ENCODE assay signal across 11 cellular contexts in genomic region chr7:106282374-106282773, GRCh38. TPM values are rescaled to one million over a fixed set of nuclear protein-coding genes. Genes with fewer than 3 reads are reported as not detected.
DNase-seq lines count a peak whose midpoint lies in the region; ATAC-seq, FAIRE-seq and TF ChIP-seq lines count a peak whose summit lies in the region.
"Had no signal": no experiment of that assay in that cellular context is flagged by ENCODE, and none has a peak within 500 bp of the region (broad histone marks: within the 10 kb centered on the region; RNA-seq: fewer than 3 reads in every experiment).

No MANE protein-coding gene starts in this region.

- H3K9me1 ChIP-seq in IMR-90 (ENCODE audit: insufficient read depth, low read length) = peaks cover 3% of the 10 kb centered on the region

- H4K20me1 ChIP-seq in IMR-90 (ENCODE audit: insufficient read depth, low read length) (peaks cover 23% of the 10 kb centered on the region; the same call in 1 of the 2 replicates), astrocyte (ENCODE audit: insufficient read depth, low read length) (peaks cover 46% of the 10 kb centered on the region)

- H3K36me3 ChIP-seq in IMR-90 (ENCODE audit: control insufficient read depth, insufficient read depth, low read length) (peaks cover 2% of the 10 kb centered on the region; the same call in 1 of the 2 replicates), astrocyte (ENCODE audit: insufficient read depth, low read length) (no peaks in the 10 kb centered on the region)

- H2BK5ac ChIP-seq in IMR-90 (ENCODE audit: low read depth, low read length, poor library complexity, severe bottlenecking) = no peak overlapping the region

- in situ Hi-C loops in IMR-90 (cut with MboI; ENCODE audit: low sequenced_read_pairs) = no loop called here

- no peak overlapping the region for H3K27ac Mint-ChIP-seq in CD4-positive, alpha-beta T cell
- H3K27ac Mint-ChIP-seq in astrocyte (ENCODE audit: unreplicated experiment) (no peak overlapping the region), nephron (no peak overlapping the region)

- H3K4me2 ChIP-seq in IMR-90 (ENCODE audit: low read depth, low read length) (no peak overlapping the region; the same call in 1 of the 2 replicates), astrocyte (ENCODE audit: low read length) (peak overlapping the region; percentile 25)

- no peak overlapping the region for H3K23ac ChIP-seq in IMR-90 (ENCODE audit: low read depth, low read length)

- CTCF ChIA-PET in CD4-positive, alpha-beta T cell (lab: Charles Lee) = interaction anchor here (1.5 kb wide), 1 partner anchor 106 kb away, joined by 5 read pairs; no protein-coding TSS in a partner anchor
- CTCF ChIA-PET in IMR-90 (lab: Yijun Ruan, JAX) = interaction anchor here (2.2 kb wide), 1 partner anchor 180 kb away, joined by 9 read pairs; no protein-coding TSS in a partner anchor

- no peak overlapping the region for H4K5ac ChIP-seq in IMR-90 (ENCODE audit: low read depth, low read length)

- ATAC-seq in CD4-positive, alpha-beta T cell (ENCODE audit: poor library complexity) = no peak
- ATAC-seq in IMR-90 (ENCODE audit: low read depth) (no peak), HG03095 (IDR thresholded peaks at IDR 0.05; ENCODE audit: unreplicated experiment) (no peak)

- H2BK120ac ChIP-seq in IMR-90 (ENCODE audit: low read depth, low read length) = no peak overlapping the region

- H3K4me1 Mint-ChIP-seq in CD4-positive, alpha-beta T cell (ENCODE audit: low read depth) = peaks cover 62% of the 10 kb centered on the region
- H3K4me1 Mint-ChIP-seq in astrocyte (ENCODE audit: low read depth, unreplicated experiment) (peaks cover 4% of the 10 kb centered on the region), nephron (peaks cover 8% of the 10 kb centered on the region)

- POLR2A ChIA-PET in CD4-positive, alpha-beta T cell (lab: Charles Lee) = no interaction called here
- POLR2A ChIA-PET in IMR-90 (lab: Charles Lee; ENCODE audit: unreplicated experiment) = no interaction called here

- no TSS peak for BruUV-seq in IMR-90 (replicated peaks; lab: Mats Ljungman, UMichigan)

- H2AFZ ChIP-seq in IMR-90 (replicated peaks; ENCODE audit: low read length, poor library complexity) (no peak overlapping the region), astrocyte (ENCODE audit: low read depth, low read length) (no peak overlapping the region)

- no peaks in the 10 kb centered on the region for H3K9me3 ChIP-seq in CD4-positive, alpha-beta T cell (ENCODE audit: control insufficient read depth, low read length)
- H3K9me3 ChIP-seq in IMR-90 (ENCODE audit: control insufficient read depth, insufficient read depth, low read length) = no peaks in the 10 kb centered on the region
- no peaks in the 10 kb centered on the region for H3K9me3 ChIP-seq in astrocyte (ENCODE audit: insufficient read depth, low read depth, low read length)

- no peak overlapping the region for H3K14ac ChIP-seq in IMR-90 (replicated peaks; ENCODE audit: low read depth, low read length)

- H3K18ac ChIP-seq in IMR-90 (ENCODE audit: low read depth, low read length) = no peak overlapping the region

- no peak overlapping the region for H4K91ac ChIP-seq in IMR-90 (ENCODE audit: insufficient read depth, low read depth, low read length)

- no peak overlapping the region for H3K27ac ChIP-seq in CD4-positive, alpha-beta T cell (ENCODE audit: low read depth, low read length)
- H3K27ac ChIP-seq in IMR-90 (ENCODE audit: insufficient read depth, low read length) = no peak overlapping the region
- H3K27ac ChIP-seq in astrocyte (ENCODE audit: low read depth, low read length) = no peak overlapping the region

- no peak for TF ChIP-seq RAD21 in IMR-90 (IDR thresholded peaks at IDR 0.05; ENCODE audit: low read length)

- H3K9ac ChIP-seq in IMR-90 (ENCODE audit: low read depth, low read length) (no peak overlapping the region), astrocyte (ENCODE audit: low read length) (no peak overlapping the region)

- H3K56ac ChIP-seq in IMR-90 (ENCODE audit: extremely low read depth, insufficient read depth, low read length) = no peak overlapping the region

- H3K79me2 ChIP-seq in astrocyte (ENCODE audit: insufficient read depth, low read length) = peaks cover 62% of the 10 kb centered on the region

- H2BK15ac ChIP-seq in IMR-90 (ENCODE audit: low read depth, low read length) = no peak overlapping the region

- TF ChIP-seq POLR2A in IMR-90 (IDR thresholded peaks at IDR 0.05; ENCODE audit: low read depth, low read length) = 0 out of 2 replicates have a peak, but pooled peaks have one; percentile 11

- intact Hi-C loops in CD4-positive, alpha-beta T cell (cut with DNase I, micrococcal nuclease) = loop anchor here (2.0 to 10.0 kb wide), 10 partner anchors 312 to 1462 kb away; partner anchors contain the start of genes ATXN7L1 (in 1 of the 2), CBLL1 (in 1 of the 2), CCDC71L (in 1 of the 2) and COG5 (in 1 of the 2)
- intact Hi-C loops in IMR-90 (cut with micrococcal nuclease) = no loop called here

- no peak overlapping the region for H2AK9ac ChIP-seq in IMR-90 (replicated peaks; ENCODE audit: low read depth, low read length, poor library complexity)

- FAIRE-seq in astrocyte (lab: Jason Lieb, UNC) = no peak

- peak overlapping the region; percentile 73 for H3K4me3 Mint-ChIP-seq in CD4-positive, alpha-beta T cell
- peak overlapping the region; percentile 35 for H3K4me3 Mint-ChIP-seq in astrocyte (ENCODE audit: unreplicated experiment)
- H3K4me3 Mint-ChIP-seq in nephron = peak overlapping the region in 2 of 3 experiments; percentile 6 to 22

- no peak overlapping the region for H2BK20ac ChIP-seq in IMR-90 (ENCODE audit: low read depth, low read length)

- no peak overlapping the region for H4K8ac ChIP-seq in IMR-90 (ENCODE audit: low read depth in 2 of 2, low read length in 2 of 2)

- H3K4ac ChIP-seq in IMR-90 (ENCODE audit: low read depth, low read length) = no peak overlapping the region

- no CpG with 5 or more reads among the region's 6 CpGs for WGBS in IMR-90 (ENCODE audit: extremely low coverage in 2 of 2, insufficient read length in 1 of 2), 2 experiments

- H2AK5ac ChIP-seq in IMR-90 (ENCODE audit: low read depth, low read length) = no peak overlapping the region

- peaks cover 20 to 41% of the 10 kb centered on the region in 2 experiments for H3K79me1 ChIP-seq in IMR-90 (ENCODE audit: low read depth in 1 of 2, low read length in 2 of 2)

- H3K4me1 ChIP-seq in IMR-90 (ENCODE audit: control insufficient read depth, insufficient read depth, low read length) (no peaks in the 10 kb centered on the region), astrocyte (ENCODE audit: insufficient read depth, low read length) (peaks cover 4% of the 10 kb centered on the region)

- H3K36me3 Mint-ChIP-seq in CD4-positive, alpha-beta T cell (ENCODE audit: low read depth) = peaks cover 12% of the 10 kb centered on the region
- H3K36me3 Mint-ChIP-seq in astrocyte (ENCODE audit: low read depth, unreplicated experiment) (no peaks in the 10 kb centered on the region), nephron (ENCODE audit: low read depth) (peaks cover 1% of the 10 kb centered on the region)

- dilution Hi-C loops in IMR-90 (cut with HindIII; ENCODE audit: low sequenced_read_pairs, unreplicated experiment) = no loop called here

- no peak for DNase-seq in CD4-positive, alpha-beta T cell
- DNase-seq in IMR-90 (no peak), astrocyte (ENCODE audit: low read depth) (no peak), NCI-H82 treated with DMSO at 0.1 percent for 48 hours (lab: John Stamatoyannopoulos, UW; ENCODE audit: unreplicated experiment) (no peak), hippocampal formation (lab: John Stamatoyannopoulos, UW) (no peak), hypothalamus (lab: John Stamatoyannopoulos, UW) (no peak)
- DNase-seq: caudate nucleus, NCI-H2107, T-helper 9 cell had no signal

- H3K4me3 ChIP-seq in IMR-90 (ENCODE audit: insufficient read depth, low read depth, low read length) (no peak overlapping the region), astrocyte (ENCODE audit: insufficient read depth, low read depth, low read length) (no peak overlapping the region)

- no peaks in the 10 kb centered on the region for H3K9me3 Mint-ChIP-seq in CD4-positive, alpha-beta T cell
- no peaks in the 10 kb centered on the region for H3K9me3 Mint-ChIP-seq in astrocyte (ENCODE audit: unreplicated experiment)
- H3K9me3 Mint-ChIP-seq in nephron = no peaks in the 10 kb centered on the region

- TF ChIP-seq CTCF in CD4-positive, alpha-beta T cell (IDR thresholded peaks at IDR 0.05) = no peak
- TF ChIP-seq CTCF in IMR-90 (conservative IDR thresholded peaks at IDR 0.05; ENCODE audit: low read depth, low read length) = no peak
- no peak for TF ChIP-seq CTCF in astrocyte (IDR thresholded peaks at IDR 0.05; ENCODE audit: insufficient read depth, low read depth, low read length)
- no peak for TF ChIP-seq CTCF in nephron (IDR thresholded peaks at IDR 0.05; ENCODE audit: unreplicated experiment in 3 of 3)

- H3K27me3 Mint-ChIP-seq in CD4-positive, alpha-beta T cell = no peaks in the 10 kb centered on the region
- no peaks in the 10 kb centered on the region for H3K27me3 Mint-ChIP-seq in astrocyte (ENCODE audit: low read depth, unreplicated experiment)
- no peaks in the 10 kb centered on the region for H3K27me3 Mint-ChIP-seq in nephron (ENCODE audit: low read depth)

- H3K27me3 ChIP-seq in CD4-positive, alpha-beta T cell (ENCODE audit: control insufficient read depth, insufficient read depth, low read length) = no peaks in the 10 kb centered on the region
- no peaks in the 10 kb centered on the region for H3K27me3 ChIP-seq in IMR-90 (ENCODE audit: control insufficient read depth, insufficient read depth, low read length)
- no peaks in the 10 kb centered on the region for H3K27me3 ChIP-seq in astrocyte (ENCODE audit: insufficient read depth, low read length)

TF ChIP-seq in IMR-90, 13 proteins besides CTCF, POLR2A, EP300 and RAD21:
- TF ChIP-seq MAFK (IDR thresholded peaks at IDR 0.05; ENCODE audit: low read depth, low read length) = no peak
- TF ChIP-seq SMC3 (IDR thresholded peaks at IDR 0.05; ENCODE audit: low read depth, low read length) = no peak
- TF ChIP-seq RFX5 (IDR thresholded peaks at IDR 0.05; ENCODE audit: low read depth, low read length) = no peak
- TF ChIP-seq BHLHE40 (IDR thresholded peaks at IDR 0.05; ENCODE audit: low read depth, low read length) = no peak
- TF ChIP-seq MAZ (IDR thresholded peaks at IDR 0.05; ENCODE audit: borderline replicate concordance, low read depth, low read length) = no peak
- TF ChIP-seq RCOR1 (IDR thresholded peaks at IDR 0.05; ENCODE audit: insufficient replicate concordance, low read length) = no peak
- no peak for TF ChIP-seq FOS (IDR thresholded peaks at IDR 0.05; ENCODE audit: low read depth, low read length)
TF ChIP-seq in IMR-90: peak in this region for 0.

RNA-seq across cellular contexts. Expression of gene NAMPT, which starts 2.4 kb away (rescaled TPM):
- 100 to 1,000 TPM; 154 to 159 TPM for total RNA-seq in CD4-positive, alpha-beta T cell
- total RNA-seq in IMR-90 (2012; rRNA removed) = 31.7 and 45.3 TPM in 2 replicates
- 10.4 and 13.3 TPM in 2 replicates for polyA plus RNA-seq in IMR-90 (2012; rRNA removed)
- 1.8 and 18.5 TPM in 2 replicates for polyA plus RNA-seq in IMR-90 (2012; cell fraction: cytosol; rRNA removed)
- polyA plus RNA-seq in IMR-90 (2012; cell fraction: nucleus; rRNA removed; ENCODE audit: low replicate concordance) = 1.7 and 34.1 TPM in 2 replicates
- total RNA-seq in astrocyte = 42.3 and 52.1 TPM in 2 replicates

Comparison
In these comparisons a context has a peak if more than half of its experiments do, and no peak if none do; other contexts are left out.
1. H3K4me3 Mint-ChIP-seq: peak in every context shown above with its lines; median percentile 73 in CD4-positive, alpha-beta T cell; 35 in astrocyte; 14 in nephron.